12 cellular contexts compared by ENCODE assay signal in the genomic region with DNA sequence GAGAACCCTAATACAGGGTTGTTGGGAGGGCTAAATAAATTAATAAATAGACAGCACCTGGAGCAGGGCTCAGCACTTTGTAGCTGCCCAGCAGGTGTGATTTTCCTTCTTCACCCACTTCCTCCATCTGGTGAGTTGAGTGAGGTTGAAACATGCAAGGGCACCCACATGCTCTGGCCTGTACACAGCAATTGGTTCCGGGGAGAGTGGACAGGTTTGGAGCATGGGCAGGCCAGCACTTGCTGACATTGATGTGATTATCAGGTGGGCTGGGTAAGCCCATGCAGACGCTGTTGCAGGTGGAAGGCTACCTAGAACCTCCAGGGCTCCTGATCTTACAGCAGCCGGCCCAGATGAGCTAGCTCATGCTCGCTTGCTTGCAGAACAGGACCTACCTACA. TPM values are rescaled to one million over a fixed set of nuclear protein-coding genes. Genes with fewer than 3 reads are reported as not detected.
DNase-seq lines count a peak whose midpoint lies in the region; ATAC-seq and TF ChIP-seq lines count a peak whose summit lies in the region.
"Had no signal": no experiment of that assay in that cellular context is flagged by ENCODE, and none has a peak within 500 bp of the region (broad histone marks: within the 10 kb centered on the region; RNA-seq: fewer than 3 reads in every experiment).

No MANE protein-coding gene starts in this region.

- TF ChIP-seq RAD21 in HCT116 (IDR thresholded peaks at IDR 0.05; ENCODE audit: low read depth) = no peak

- intact Hi-C loops in HCT116 (cut with micrococcal nuclease) = no loop called here
- intact Hi-C loops in naive thymus-derived CD4-positive, alpha-beta T cell (cut with micrococcal nuclease) = loop anchor here (2.0 to 10.0 kb wide), 5 partner anchors 122 to 562 kb away; partner anchors contain the start of genes BFAR (in 1 of the 2), ERCC4 (in 1 of the 2) and PARN (in 1 of the 2)

- no peaks in the 10 kb centered on the region for H3K36me3 ChIP-seq in HCT116 (ENCODE audit: control insufficient read depth in 1 of 2, insufficient read depth in 2 of 2, low read length in 2 of 2)
- peaks cover 0 to 8% (median 0%) of the 10 kb centered on the region in 3 experiments for H3K36me3 ChIP-seq in naive thymus-derived CD4-positive, alpha-beta T cell (ENCODE audit: control insufficient read depth in 2 of 3, insufficient read depth in 3 of 3, low read length in 3 of 3)
- H3K36me3 ChIP-seq: tibial nerve had no signal

- RAD21 ChIA-PET in HCT116 (lab: Charles Lee; ENCODE audit: low non-redundant PET in 1 of 2, low total read pairs in 2 of 2, uncharacterized antibody in 2 of 2, unreplicated experiment in 2 of 2) = no interaction called here

- H3K4me3 Mint-ChIP-seq in activated naive CD8-positive, alpha-beta T cell treated with anti-CD3 and anti-CD28 coated beads, Interleukin-2, amount 50 U/mL, for 24 hours = peak overlapping the region; percentile 80
- peak overlapping the region; percentile 72 to 93 (median 88) for H3K4me3 Mint-ChIP-seq in naive thymus-derived CD4-positive, alpha-beta T cell

- no peaks in the 10 kb centered on the region for H3K9me2 ChIP-seq in HCT116 (ENCODE audit: insufficient read depth)

- H4K20me1 ChIP-seq in HCT116 (ENCODE audit: insufficient read depth) = no peaks in the 10 kb centered on the region

- H3K27me3 ChIP-seq in HCT116 (ENCODE audit: insufficient read depth, low read length) = no peaks in the 10 kb centered on the region
- H3K27me3 ChIP-seq in naive thymus-derived CD4-positive, alpha-beta T cell (ENCODE audit: control insufficient read depth in 2 of 2, insufficient read depth in 2 of 2, low read length in 2 of 2) = no peaks in the 10 kb centered on the region
- H3K27me3 ChIP-seq: tibial nerve had no signal

- H3K9me3 Mint-ChIP-seq in activated naive CD8-positive, alpha-beta T cell treated with anti-CD3 and anti-CD28 coated beads, Interleukin-2, amount 50 U/mL, for 24 hours = no peaks in the 10 kb centered on the region
- H3K9me3 Mint-ChIP-seq in naive thymus-derived CD4-positive, alpha-beta T cell = peaks cover 0 to 1% (median 0%) of the 10 kb centered on the region in 11 donors

- TF ChIP-seq CTCF in HCT116 (IDR thresholded peaks at IDR 0.05 in 2 of 3, conservative IDR thresholded peaks at IDR 0.05 in 1 of 3; ENCODE audit: borderline replicate concordance in 1 of 3, insufficient read depth in 1 of 3, low read depth in 2 of 3, low read length in 2 of 3) = no peak

- H3K9me3 ChIP-seq in HCT116 (ENCODE audit: control insufficient read depth in 1 of 2, insufficient read depth in 1 of 2, low read depth in 1 of 2, low read length in 2 of 2) = no peaks in the 10 kb centered on the region
- no peaks in the 10 kb centered on the region for H3K9me3 ChIP-seq in naive thymus-derived CD4-positive, alpha-beta T cell (ENCODE audit: control insufficient read depth in 2 of 3, low read length in 3 of 3)
- H3K9me3 ChIP-seq: tibial nerve had no signal

- peaks cover 10% of the 10 kb centered on the region for H3K4me1 Mint-ChIP-seq in activated naive CD8-positive, alpha-beta T cell treated with anti-CD3 and anti-CD28 coated beads, Interleukin-2, amount 50 U/mL, for 24 hours
- H3K4me1 Mint-ChIP-seq in naive thymus-derived CD4-positive, alpha-beta T cell = peaks cover 8 to 30% (median 20%) of the 10 kb centered on the region in 7 donors

- no peak for ATAC-seq in HCT116
- ATAC-seq in activated naive CD8-positive, alpha-beta T cell treated with anti-CD3 and anti-CD28 coated beads, Interleukin-2, amount 50 U/mL, for 24 hours = no peak
- ATAC-seq in naive thymus-derived CD4-positive, alpha-beta T cell = no peak
- no peak for ATAC-seq in HG02588 (IDR thresholded peaks at IDR 0.05; ENCODE audit: unreplicated experiment)

- H3K79me2 ChIP-seq in HCT116 (ENCODE audit: insufficient read depth, low read length) = peaks cover 34% of the 10 kb centered on the region

- H2AFZ ChIP-seq in HCT116 (ENCODE audit: low read depth, low read length, poor library complexity, severe bottlenecking) = no peak overlapping the region

- peak; percentile 23 for DNase-seq in DMS153 (lab: John Stamatoyannopoulos, UW)
- DNase-seq in DMS153 treated with DMSO at 0.1 percent for 48 hours (lab: John Stamatoyannopoulos, UW; ENCODE audit: unreplicated experiment) = no peak
- no peak for DNase-seq in HCT116 (ENCODE audit: low read depth, low spot score)
- no peak for DNase-seq in activated naive CD8-positive, alpha-beta T cell treated with anti-CD3 and anti-CD28 coated beads, Interleukin-2, amount 50 U/mL, for 24 hours
- DNase-seq in naive thymus-derived CD4-positive, alpha-beta T cell = no peak
- no peak for DNase-seq in cortex of kidney (lab: John Stamatoyannopoulos, UW)
- DNase-seq in stimulated activated naive CD4-positive, alpha-beta T cell (lab: John Stamatoyannopoulos, UW) = no peak
- DNase-seq: 8988T; activated effector memory CD4-positive, alpha-beta T cell treated with Interleukin-2 at 50 U/mL for 16 hours; small intestine had no signal

- POLR2A ChIA-PET in HCT116 (lab: Charles Lee) = no interaction called here
- POLR2A ChIA-PET in naive thymus-derived CD4-positive, alpha-beta T cell (lab: Charles Lee) = no interaction called here

- peaks cover 4 to 19% of the 10 kb centered on the region in 2 experiments; a peak in 3 of 4 replicates for H3K4me1 ChIP-seq in HCT116 (ENCODE audit: control insufficient read depth in 1 of 2, insufficient read depth in 2 of 2, low read length in 2 of 2)
- H3K4me1 ChIP-seq in naive thymus-derived CD4-positive, alpha-beta T cell (ENCODE audit: control insufficient read depth in 2 of 2, insufficient read depth in 2 of 2, low read length in 2 of 2) = peaks cover 6 to 8% of the 10 kb centered on the region in 2 donors

- TF ChIP-seq POLR2A in HCT116 (IDR thresholded peaks at IDR 0.05; ENCODE audit: borderline replicate concordance, extremely low read depth, insufficient read depth, insufficient read length) = no peak

- CTCF ChIA-PET in HCT116 (lab: Charles Lee) = interaction anchor here (1.0 kb wide), 1 partner anchor 150 kb away, joined by 3 read pairs; the partner anchor contains the start of gene ERCC4
- CTCF ChIA-PET in naive thymus-derived CD4-positive, alpha-beta T cell (lab: Charles Lee) = no interaction called here

- BruUV-seq in HCT116 (replicated peaks; lab: Mats Ljungman, UMichigan) = no TSS peak

- H3K36me3 Mint-ChIP-seq in activated naive CD8-positive, alpha-beta T cell treated with anti-CD3 and anti-CD28 coated beads, Interleukin-2, amount 50 U/mL, for 24 hours (ENCODE audit: low read depth) = no peaks in the 10 kb centered on the region
- no peaks in the 10 kb centered on the region for H3K36me3 Mint-ChIP-seq in naive thymus-derived CD4-positive, alpha-beta T cell

- no peak overlapping the region for H3K27ac Mint-ChIP-seq in activated naive CD8-positive, alpha-beta T cell treated with anti-CD3 and anti-CD28 coated beads, Interleukin-2, amount 50 U/mL, for 24 hours
- peak overlapping the region in 8 of 9 donors; percentile 34 to 95 (median 82) for H3K27ac Mint-ChIP-seq in naive thymus-derived CD4-positive, alpha-beta T cell

- peaks cover 2% of the 10 kb centered on the region for H3K27me3 Mint-ChIP-seq in activated naive CD8-positive, alpha-beta T cell treated with anti-CD3 and anti-CD28 coated beads, Interleukin-2, amount 50 U/mL, for 24 hours
- H3K27me3 Mint-ChIP-seq in naive thymus-derived CD4-positive, alpha-beta T cell = peaks cover 0 to 6% (median 4%) of the 10 kb centered on the region in 5 donors

- H3K4me3 ChIP-seq in HCT116 (replicated peaks in 1 of 2; ENCODE audit: low read depth in 1 of 2, low read length in 2 of 2) = no peak overlapping the region
- H3K4me3 ChIP-seq in naive thymus-derived CD4-positive, alpha-beta T cell (ENCODE audit: low read length) = no peak overlapping the region

- no peak overlapping the region for H3K9ac ChIP-seq in HCT116 (ENCODE audit: low read length)

- H3K4me2 ChIP-seq in HCT116 (ENCODE audit: low read length) = 0 out of 2 replicates have a peak overlapping the region, but pooled peaks have one; percentile 95

- no peak overlapping the region for H3K27ac ChIP-seq in HCT116 (ENCODE audit: low read depth, low read length)
- no peak overlapping the region for H3K27ac ChIP-seq in naive thymus-derived CD4-positive, alpha-beta T cell (ENCODE audit: low read depth, low read length)

TF ChIP-seq in HCT116, 20 proteins besides CTCF, POLR2A, EP300 and RAD21 (continues in another document):
- TF ChIP-seq SRF (IDR thresholded peaks at IDR 0.05; ENCODE audit: low read depth) (no peak), ZFX (IDR thresholded peaks at IDR 0.05) (no peak), ZNF274 (IDR thresholded peaks at IDR 0.05; ENCODE audit: low read depth, low read length) (no peak), CBX3 (IDR thresholded peaks at IDR 0.05; ENCODE audit: low read depth) (no peak), FOSL1 (IDR thresholded peaks at IDR 0.05; ENCODE audit: low read depth) (no peak), POLR2AphosphoS5 (IDR thresholded peaks at IDR 0.05; ENCODE audit: low read depth, low read length) (no peak), SP1 (IDR thresholded peaks at IDR 0.05; ENCODE audit: low read depth) (no peak)
- TF ChIP-seq, protein P1, sequence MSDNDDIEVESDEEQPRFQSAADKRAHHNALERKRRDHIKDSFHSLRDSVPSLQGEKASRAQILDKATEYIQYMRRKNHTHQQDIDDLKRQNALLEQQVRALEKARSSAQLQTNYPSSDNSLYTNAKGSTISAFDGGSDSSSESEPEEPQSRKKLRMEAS (IDR thresholded peaks at IDR 0.05) = no peak
- TF ChIP-seq, protein P2, sequence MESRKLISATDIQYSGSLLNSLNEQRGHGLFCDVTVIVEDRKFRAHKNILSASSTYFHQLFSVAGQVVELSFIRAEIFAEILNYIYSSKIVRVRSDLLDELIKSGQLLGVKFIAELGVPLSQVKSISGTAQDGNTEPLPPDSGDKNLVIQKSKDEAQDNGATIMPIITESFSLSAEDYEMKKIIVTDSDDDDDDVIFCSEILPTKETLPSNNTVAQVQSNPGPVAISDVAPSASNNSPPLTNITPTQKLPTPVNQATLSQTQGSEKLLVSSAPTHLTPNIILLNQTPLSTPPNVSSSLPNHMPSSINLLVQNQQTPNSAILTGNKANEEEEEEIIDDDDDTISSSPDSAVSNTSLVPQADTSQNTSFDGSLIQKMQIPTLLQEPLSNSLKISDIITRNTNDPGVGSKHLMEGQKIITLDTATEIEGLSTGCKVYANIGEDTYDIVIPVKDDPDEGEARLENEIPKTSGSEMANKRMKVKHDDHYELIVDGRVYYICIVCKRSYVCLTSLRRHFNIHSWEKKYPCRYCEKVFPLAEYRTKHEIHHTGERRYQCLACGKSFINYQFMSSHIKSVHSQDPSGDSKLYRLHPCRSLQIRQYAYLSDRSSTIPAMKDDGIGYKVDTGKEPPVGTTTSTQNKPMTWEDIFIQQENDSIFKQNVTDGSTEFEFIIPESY (IDR thresholded peaks at IDR 0.05; ENCODE audit: extremely low read depth, insufficient replicate concordance, low read length) = no peak

RNA-seq across cellular contexts. Expression of gene MRTFB, which starts 1.3 kb away (rescaled TPM):
- total RNA-seq in HCT116 (2021; ENCODE audit: unreplicated experiment) = 39.0 TPM
- 8.6 and 11.7 TPM in 2 replicates for polyA plus RNA-seq in HCT116 (2012)
- 10 to 100 TPM; 18.7 to 33.2 (median 27.6) TPM for total RNA-seq in naive thymus-derived CD4-positive, alpha-beta T cell
- 1 to 10 TPM; 9.1 to 9.9 TPM for polyA plus RNA-seq in naive thymus-derived CD4-positive, alpha-beta T cell
